In genomic region chr1:162974810-162975209, GRCh38 we compare ENCODE assay signal across 16 cellular contexts.
DNase-seq lines count a peak whose midpoint lies in the region; ATAC-seq and TF ChIP-seq lines count a peak whose summit lies in the region.
"Had no signal": no experiment of that assay in that cellular context is flagged by ENCODE, and none has a peak within 500 bp of the region (broad histone marks: within the 10 kb centered on the region; RNA-seq: fewer than 3 reads in every experiment).

No MANE protein-coding gene starts in this region.

- DNase-seq in GM23248 (peak; percentile 16), MM.1S (peak; percentile 29), choroid plexus epithelial cell (ENCODE audit: low read depth) (peak; percentile 26), smooth muscle cell (lab: John Stamatoyannopoulos, UW; ENCODE audit: unreplicated experiment) (no peak), immature natural killer cell (no peak), NCI-H1048 (lab: John Stamatoyannopoulos, UW) (no peak), suprapubic skin (ENCODE audit: low spot score in 2 of 2) (no peak)
- DNase-seq: AML-193; Caco-2; CD4-positive, alpha-beta T cell; DMS153; DMS79; GF-D8; H9 had no signal

- peaks cover 0 to 2% (median 0%) of the 10 kb centered on the region in 6 donors for H3K9me3 Mint-ChIP-seq in immature natural killer cell
- H3K9me3 Mint-ChIP-seq: CD4-positive, alpha-beta T cell had no signal

- peaks cover 23% of the 10 kb centered on the region for H3F3A ChIP-seq in GM23248 (ENCODE audit: insufficient read depth)
- no peaks in the 10 kb centered on the region for H3F3A ChIP-seq in MM.1S (ENCODE audit: insufficient read depth, low read length)
- no peaks in the 10 kb centered on the region for H3F3A ChIP-seq in smooth muscle cell (ENCODE audit: low read depth)

- H4K20me1 ChIP-seq in GM23248 (ENCODE audit: insufficient read depth) (no peaks in the 10 kb centered on the region), MM.1S (ENCODE audit: insufficient read depth, low read length) (no peaks in the 10 kb centered on the region), smooth muscle cell (ENCODE audit: low read depth) (no peaks in the 10 kb centered on the region)

- H3K9ac ChIP-seq in GM23248 = no peak overlapping the region
- H3K9ac ChIP-seq in MM.1S (ENCODE audit: low read length) = no peak overlapping the region
- no peak overlapping the region for H3K9ac ChIP-seq in smooth muscle cell (ENCODE audit: low read depth)

- no peaks in the 10 kb centered on the region for H3K36me3 Mint-ChIP-seq in immature natural killer cell

- H3K4me1 ChIP-seq in GM23248 (ENCODE audit: insufficient read depth) (peaks cover 38% of the 10 kb centered on the region), MM.1S (ENCODE audit: low read length) (peaks cover 9% of the 10 kb centered on the region; the same call in 1 of the 2 replicates), smooth muscle cell (ENCODE audit: low read depth) (no peaks in the 10 kb centered on the region), suprapubic skin (no peaks in the 10 kb centered on the region)
- H3K4me1 ChIP-seq: Caco-2 had no signal

- TF ChIP-seq POLR2A in suprapubic skin (IDR thresholded peaks at IDR 0.05) = no peak

- H3K4me1 Mint-ChIP-seq in immature natural killer cell = no peaks in the 10 kb centered on the region

- H3K27me3 ChIP-seq in GM23248 (replicated peaks; ENCODE audit: insufficient read depth) (no peaks in the 10 kb centered on the region), MM.1S (replicated peaks; ENCODE audit: insufficient read depth, low read length) (no peaks in the 10 kb centered on the region), smooth muscle cell (ENCODE audit: low read depth) (no peaks in the 10 kb centered on the region), suprapubic skin (no peaks in the 10 kb centered on the region)

- H3K9me3 ChIP-seq in GM23248 (ENCODE audit: low read depth) (no peaks in the 10 kb centered on the region), MM.1S (replicated peaks; ENCODE audit: insufficient read depth, low read length) (no peaks in the 10 kb centered on the region), smooth muscle cell (replicated peaks; ENCODE audit: low read depth) (no peaks in the 10 kb centered on the region), suprapubic skin (no peaks in the 10 kb centered on the region)
- H3K9me3 ChIP-seq: Caco-2 had no signal

- no peak for TF ChIP-seq EP300 in suprapubic skin (IDR thresholded peaks at IDR 0.05)

- in situ Hi-C loops in GM23248 (cut with MboI) = no loop called here

- no peaks in the 10 kb centered on the region for H3K79me2 ChIP-seq in GM23248 (ENCODE audit: insufficient read depth)
- H3K79me2 ChIP-seq in MM.1S (ENCODE audit: low read length) = no peaks in the 10 kb centered on the region
- H3K79me2 ChIP-seq in smooth muscle cell (ENCODE audit: low read depth) = no peaks in the 10 kb centered on the region

- no peak overlapping the region for H3K27ac Mint-ChIP-seq in immature natural killer cell
- H3K27ac Mint-ChIP-seq: CD4-positive, alpha-beta T cell; H9 had no signal

- no peak overlapping the region for H3K4me3 Mint-ChIP-seq in immature natural killer cell
- H3K4me3 Mint-ChIP-seq: CD4-positive, alpha-beta T cell; H9 had no signal

- no peak overlapping the region for H3K4me2 ChIP-seq in GM23248 (ENCODE audit: unreplicated experiment)
- H3K4me2 ChIP-seq in MM.1S (ENCODE audit: low read depth, low read length) = no peak overlapping the region
- H3K4me2 ChIP-seq in smooth muscle cell = no peak overlapping the region

- H3K9me2 ChIP-seq in GM23248 (ENCODE audit: insufficient read depth) = no peaks in the 10 kb centered on the region
- no peaks in the 10 kb centered on the region for H3K9me2 ChIP-seq in MM.1S (replicated peaks; ENCODE audit: insufficient read depth, low read length)

- no peak for ATAC-seq in HG03097 (IDR thresholded peaks at IDR 0.05; ENCODE audit: low FRiP score, unreplicated experiment)

- H3K36me3 ChIP-seq in GM23248 (ENCODE audit: low read depth) = no peaks in the 10 kb centered on the region
- H3K36me3 ChIP-seq in MM.1S (replicated peaks; ENCODE audit: insufficient read depth, low read length) = no peaks in the 10 kb centered on the region
- H3K36me3 ChIP-seq in smooth muscle cell (ENCODE audit: low read depth) = no peaks in the 10 kb centered on the region
- no peaks in the 10 kb centered on the region for H3K36me3 ChIP-seq in suprapubic skin

- TF ChIP-seq CTCF in MM.1S (IDR thresholded peaks at IDR 0.05; ENCODE audit: low read length) (no peak), choroid plexus epithelial cell (conservative IDR thresholded peaks at IDR 0.05; ENCODE audit: low read depth, low read length) (no peak), smooth muscle cell (IDR thresholded peaks at IDR 0.05; ENCODE audit: borderline replicate concordance, insufficient read depth, poor library complexity, severe bottlenecking) (no peak), suprapubic skin (IDR thresholded peaks at IDR 0.05) (no peak)

- peak overlapping the region; percentile 86 for H3K27ac ChIP-seq in GM23248
- H3K27ac ChIP-seq in MM.1S (ENCODE audit: low read length) = no peak overlapping the region
- peak overlapping the region; percentile 81 for H3K27ac ChIP-seq in smooth muscle cell (ENCODE audit: low read depth)
- H3K27ac ChIP-seq in suprapubic skin = no peak overlapping the region
- H3K27ac ChIP-seq: C4-2B had no signal

- peaks cover 0 to 8% (median 4%) of the 10 kb centered on the region in 3 donors for H3K27me3 Mint-ChIP-seq in immature natural killer cell (ENCODE audit: low read depth in 3 of 3)

- H2AFZ ChIP-seq in GM23248 (peak overlapping the region; percentile 24; the same call in 1 of the 2 replicates), MM.1S (ENCODE audit: low read length) (no peak overlapping the region), smooth muscle cell (ENCODE audit: low read depth) (no peak overlapping the region)

- H3K4me3 ChIP-seq in GM23248 (no peak overlapping the region), MM.1S (ENCODE audit: low read length) (no peak overlapping the region), choroid plexus epithelial cell (ENCODE audit: low read depth, low read length) (no peak overlapping the region), smooth muscle cell (no peak overlapping the region), suprapubic skin (no peak overlapping the region)

Comparison
In these comparisons a context has a peak if more than half of its experiments do, and no peak if none do; other contexts are left out.
1. DNase-seq: peak in GM23248 (single experiment), MM.1S (single experiment) and choroid plexus epithelial cell (single experiment); none in smooth muscle cell (single experiment), immature natural killer cell (0 of 3), NCI-H1048 (single experiment) and suprapubic skin (0 of 2).
2. H3K27ac ChIP-seq: peak in GM23248 (single experiment) and smooth muscle cell (single experiment); none in MM.1S (single experiment) and suprapubic skin (single experiment).